In the genomic region with DNA sequence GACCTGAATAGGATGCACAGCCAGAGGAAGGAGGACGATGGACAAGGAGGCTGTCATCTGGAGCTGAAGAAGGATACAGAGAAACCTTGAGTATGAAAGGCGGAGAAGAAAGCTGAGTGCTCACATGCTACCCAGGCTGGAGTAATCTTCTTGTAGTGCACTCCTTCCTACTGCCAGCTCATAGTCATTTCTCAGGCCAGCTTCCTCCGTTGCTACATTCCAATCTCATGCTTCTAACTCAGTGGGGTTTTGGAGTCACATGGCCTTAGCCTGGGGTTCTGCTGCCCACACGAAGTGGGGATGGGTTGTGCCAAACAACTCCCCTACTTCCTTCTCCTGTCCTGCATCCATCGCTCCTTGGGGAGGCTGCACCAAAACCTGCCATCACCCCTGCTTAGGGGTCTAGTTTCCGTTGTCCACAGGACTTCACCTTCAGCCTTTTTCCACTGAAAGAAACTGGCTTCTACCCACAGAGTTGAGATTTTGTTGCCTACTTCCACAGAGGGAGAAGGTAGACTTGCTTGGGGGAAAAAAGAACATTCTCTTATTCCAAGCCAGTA, we compare ENCODE assay signal across 17 cellular contexts.
DNase-seq lines count a peak whose midpoint lies in the region; TF ChIP-seq lines count a peak whose summit lies in the region.
"Had no signal": no experiment of that assay in that cellular context is flagged by ENCODE, and none has a peak within 500 bp of the region (broad histone marks: within the 10 kb centered on the region; RNA-seq: fewer than 3 reads in every experiment).

No MANE protein-coding gene starts in this region.

- H3K27me3 Mint-ChIP-seq in endodermal cell (ENCODE audit: insufficient read depth) = peaks cover 45% of the 10 kb centered on the region

- no peak overlapping the region for H3K27ac Mint-ChIP-seq in endodermal cell
- H3K27ac Mint-ChIP-seq: CD14-positive monocyte, GM23338 had no signal

- TF ChIP-seq EP300 in neural cell (conservative IDR thresholded peaks at IDR 0.05; ENCODE audit: poor library complexity, severe bottlenecking) = no peak

- no peak for TF ChIP-seq CTCF in endodermal cell (conservative IDR thresholded peaks at IDR 0.05)
- TF ChIP-seq CTCF in neural cell (IDR thresholded peaks at IDR 0.05; ENCODE audit: poor library complexity, severe bottlenecking) = no peak

- 78 to 79% methylated on average over 5 to 6 of the region's 6 CpGs for WGBS in endodermal cell (ENCODE audit: insufficient coverage in 1 of 2, insufficient read length in 1 of 2), 2 experiments

- H3K36me3 ChIP-seq in endodermal cell (ENCODE audit: control insufficient read depth, insufficient read depth, low read length) (no peaks in the 10 kb centered on the region), neural cell (ENCODE audit: insufficient read depth, low read length) (no peaks in the 10 kb centered on the region)

- DNase-seq in ACHN = peak; percentile 31
- peak; percentile 61 for DNase-seq in GM03348 (ENCODE audit: low spot score)
- peak; percentile 34 for DNase-seq in endodermal cell
- no peak for DNase-seq in NCI-H82 (lab: John Stamatoyannopoulos, UW)
- DNase-seq in stimulated activated CD4-positive, alpha-beta T cell treated with anti-CD3 and anti-CD28 coated beads, Interleukin-1b, Interleukin-23, amount 100 ng/mL, for 48 hours = no peak
- no peak for DNase-seq in activated CD4-positive, CD25-positive, alpha-beta regulatory T cell treated with anti-CD3 and anti-CD28 coated beads, Interleukin-2, amount 50 U/mL, for 72 hours
- DNase-seq in activated CD8-positive, alpha-beta memory T cell treated with anti-CD3 and anti-CD28 coated beads, Interleukin-2, amount 50 U/mL, for 48 hours = no peak
- DNase-seq: 8988T; AML-193; NCI-H446; NK-92 treated with Interleukin-12 subunit alpha and Interleukin-12 subunit beta, amount 100 ng/mL, for 24 hours; OCI-M1 had no signal

- no peaks in the 10 kb centered on the region for H3F3A ChIP-seq in neural cell (ENCODE audit: insufficient read depth, low read length, poor library complexity, severe bottlenecking)

- H3K27ac ChIP-seq in endodermal cell (ENCODE audit: low read depth, low read length) (no peak overlapping the region), neural cell (ENCODE audit: low read length) (peak overlapping the region; percentile 59)
- H3K27ac ChIP-seq: RWPE1 had no signal

- peaks cover 7% of the 10 kb centered on the region for H3K9me3 Mint-ChIP-seq in endodermal cell
- H3K9me3 Mint-ChIP-seq: GM23338 had no signal

- TF ChIP-seq RAD21 in neural cell (conservative IDR thresholded peaks at IDR 0.05) = no peak

- no peaks in the 10 kb centered on the region for H3K9me2 ChIP-seq in neural cell (ENCODE audit: insufficient read depth, low read length)

- H3K9me3 ChIP-seq in endodermal cell (ENCODE audit: control insufficient read depth, low read length) = no peaks in the 10 kb centered on the region
- no peaks in the 10 kb centered on the region for H3K9me3 ChIP-seq in neural cell (ENCODE audit: low read length)

- no peak overlapping the region for H2AFZ ChIP-seq in neural cell (ENCODE audit: low read depth, low read length)
- H2AFZ ChIP-seq: GM23338 had no signal

- no peak overlapping the region for H3K4me3 Mint-ChIP-seq in endodermal cell
- H3K4me3 Mint-ChIP-seq: CD14-positive monocyte, GM23338 had no signal

- no peaks in the 10 kb centered on the region for H3K4me1 ChIP-seq in endodermal cell (ENCODE audit: control insufficient read depth, insufficient read depth, low read length)

- H4K20me1 ChIP-seq in neural cell (ENCODE audit: insufficient read depth) = no peaks in the 10 kb centered on the region

- no peaks in the 10 kb centered on the region for H3K79me2 ChIP-seq in neural cell (replicated peaks; ENCODE audit: insufficient read depth, low read length)

- H3K4me1 Mint-ChIP-seq in endodermal cell = peaks cover 30% of the 10 kb centered on the region
- H3K4me1 Mint-ChIP-seq: CD14-positive monocyte had no signal

- peaks cover 13% of the 10 kb centered on the region for H3K27me3 ChIP-seq in endodermal cell (ENCODE audit: control insufficient read depth, insufficient read depth, low read length, poor library complexity, severe bottlenecking)
- no peaks in the 10 kb centered on the region for H3K27me3 ChIP-seq in neural cell (ENCODE audit: insufficient read depth, low read depth, low read length)

- H3K4me3 ChIP-seq in endodermal cell (ENCODE audit: low read length) (no peak overlapping the region), neural cell (ENCODE audit: low read length) (no peak overlapping the region)
- H3K4me3 ChIP-seq: GM23338, K562 had no signal

- no peaks in the 10 kb centered on the region for H3K36me3 Mint-ChIP-seq in endodermal cell (ENCODE audit: low read depth)
- H3K36me3 Mint-ChIP-seq: CD14-positive monocyte had no signal

- no peak overlapping the region for H3K4me2 ChIP-seq in neural cell (ENCODE audit: low read length)
- H3K4me2 ChIP-seq: GM23338 had no signal

- in situ Hi-C loops in ACHN (cut with HindIII; ENCODE audit: low pct_ligation_motif_present, low pct_unique_long_range_greater_than_20kb, low sequenced_read_pairs) = no loop called here

- H3K9ac ChIP-seq in endodermal cell (ENCODE audit: extremely low read depth, low read length, poor library complexity, severe bottlenecking) = no peak overlapping the region
- no peak overlapping the region for H3K9ac ChIP-seq in neural cell (ENCODE audit: low read length)

TF ChIP-seq in neural cell, 6 proteins besides CTCF, POLR2A, EP300 and RAD21:
- TF ChIP-seq TAF1 (IDR thresholded peaks at IDR 0.05; ENCODE audit: low read depth) (no peak), REST (IDR thresholded peaks at IDR 0.05; ENCODE audit: borderline replicate concordance) (no peak), EZH2 (IDR thresholded peaks at IDR 0.05; ENCODE audit: borderline replicate concordance, insufficient read depth, low read length, poor library complexity, severe bottlenecking) (no peak), SMC3 (conservative IDR thresholded peaks at IDR 0.05; ENCODE audit: poor library complexity) (no peak), POLR2AphosphoS5 (IDR thresholded peaks at IDR 0.05) (no peak), MXI1 (conservative IDR thresholded peaks at IDR 0.05; ENCODE audit: poor library complexity, severe bottlenecking) (no peak)

Comparison
In these comparisons a context has a peak if more than half of its experiments do, and no peak if none do; other contexts are left out.
1. DNase-seq: peak in ACHN (single experiment), GM03348 (single experiment) and endodermal cell (single experiment); none in NCI-H82 (single experiment), stimulated activated CD4-positive, alpha-beta T cell treated with anti-CD3 and anti-CD28 coated beads, Interleukin-1b, Interleukin-23, amount 100 ng/mL, for 48 hours (single experiment), activated CD4-positive, CD25-positive, alpha-beta regulatory T cell treated with anti-CD3 and anti-CD28 coated beads, Interleukin-2, amount 50 U/mL, for 72 hours (single experiment) and activated CD8-positive, alpha-beta memory T cell treated with anti-CD3 and anti-CD28 coated beads, Interleukin-2, amount 50 U/mL, for 48 hours (single experiment).